ENCODE assay signal across 1 cellular context in genomic region chr6:25007269-25007699, GRCh38.
TF ChIP-seq lines count a peak whose summit lies in the region.

No MANE protein-coding gene starts in this region.

TF ChIP-seq in GM23338, 12 proteins besides CTCF, POLR2A, EP300 and RAD21 (continued from another document):
- TF ChIP-seq, protein P1, sequence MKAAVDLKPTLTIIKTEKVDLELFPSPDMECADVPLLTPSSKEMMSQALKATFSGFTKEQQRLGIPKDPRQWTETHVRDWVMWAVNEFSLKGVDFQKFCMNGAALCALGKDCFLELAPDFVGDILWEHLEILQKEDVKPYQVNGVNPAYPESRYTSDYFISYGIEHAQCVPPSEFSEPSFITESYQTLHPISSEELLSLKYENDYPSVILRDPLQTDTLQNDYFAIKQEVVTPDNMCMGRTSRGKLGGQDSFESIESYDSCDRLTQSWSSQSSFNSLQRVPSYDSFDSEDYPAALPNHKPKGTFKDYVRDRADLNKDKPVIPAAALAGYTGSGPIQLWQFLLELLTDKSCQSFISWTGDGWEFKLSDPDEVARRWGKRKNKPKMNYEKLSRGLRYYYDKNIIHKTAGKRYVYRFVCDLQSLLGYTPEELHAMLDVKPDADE (IDR thresholded peaks at IDR 0.05), result no peak
- TF ChIP-seq CREB1 (CRISPR knock-in tag; IDR thresholded peaks at IDR 0.05; ENCODE audit: low read depth) (no peak), EZH2phosphoT487 (IDR thresholded peaks at IDR 0.05; ENCODE audit: unreplicated experiment) (no peak), STAT1 (IDR thresholded peaks at IDR 0.05; ENCODE audit: unreplicated experiment) (no peak)
